1 cellular context compared by ENCODE assay signal in the genomic region with DNA sequence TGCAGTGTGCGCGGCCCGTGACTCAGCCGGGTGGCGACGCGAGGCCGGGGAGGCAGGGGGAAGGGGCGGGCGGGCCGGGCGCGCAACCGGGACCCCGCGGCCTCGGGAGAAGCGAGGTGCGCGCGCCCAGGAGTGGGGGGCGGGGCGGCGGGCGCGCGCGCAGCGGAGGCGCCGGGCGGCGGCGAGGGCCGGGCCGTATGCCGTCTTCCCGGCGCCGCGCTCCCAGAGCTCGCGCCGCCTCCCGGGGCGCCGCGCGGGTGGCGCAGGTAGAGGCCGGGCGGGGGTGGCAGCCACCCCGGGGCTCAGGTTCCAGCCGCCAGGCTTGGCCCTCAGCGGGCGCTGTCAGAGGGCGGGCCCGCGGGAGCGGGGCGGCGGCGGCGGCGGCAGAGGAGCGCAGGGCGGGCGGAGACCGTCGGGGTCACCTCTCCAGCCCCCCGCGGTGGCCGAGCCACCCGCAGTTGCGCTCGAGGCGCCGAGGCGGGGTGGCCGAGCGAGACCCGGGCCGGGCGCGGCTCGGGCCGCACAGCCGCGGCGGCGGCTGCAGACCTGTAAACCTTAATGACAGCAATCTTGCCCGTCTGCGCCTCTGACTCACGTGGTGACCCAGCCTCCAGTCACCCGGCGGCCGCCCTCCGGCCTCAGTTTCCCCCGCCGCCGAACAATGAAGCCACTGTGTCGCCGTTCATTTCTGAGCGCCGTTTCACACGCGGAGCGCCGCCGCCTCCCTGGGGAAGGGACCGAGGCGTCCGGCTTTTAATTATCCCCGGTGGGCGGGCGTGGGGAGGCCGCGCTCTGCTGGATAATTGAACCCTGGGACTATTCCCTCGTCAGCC.
TF ChIP-seq lines count a peak whose summit lies in the region.

No MANE protein-coding gene starts in this region.

TF ChIP-seq in GM12878, 131 proteins besides CTCF, POLR2A, EP300 and RAD21:
- TF ChIP-seq ZBTB40 (IDR thresholded peaks at IDR 0.05; ENCODE audit: borderline replicate concordance) = no peak
- TF ChIP-seq BACH1 (IDR thresholded peaks at IDR 0.05; ENCODE audit: borderline replicate concordance) = peak; percentile 40; the same call in 1 of the 2 replicates
- peak; percentile 70 for TF ChIP-seq IKZF1 (conservative IDR thresholded peaks at IDR 0.05)
- TF ChIP-seq CREB1 (IDR thresholded peaks at IDR 0.05; ENCODE audit: low read depth) = 0 out of 2 replicates have a peak, but pooled peaks have one; percentile 21
- TF ChIP-seq NBN (IDR thresholded peaks at IDR 0.05) = no peak
- TF ChIP-seq NKRF (conservative IDR thresholded peaks at IDR 0.05) = peak; percentile 45; the same call in 1 of the 2 replicates
- TF ChIP-seq BHLHE40 (IDR thresholded peaks at IDR 0.05; ENCODE audit: borderline replicate concordance in 1 of 2, low read depth in 2 of 2, low read length in 1 of 2) = peak in 1 of 2 experiments; percentile 37; a peak in 2 of 4 replicates
- peak; percentile 77 for TF ChIP-seq GATAD2B (conservative IDR thresholded peaks at IDR 0.05; ENCODE audit: low read depth)
- TF ChIP-seq NR2F1 (conservative IDR thresholded peaks at IDR 0.05) = peak; percentile 71
- peak in 1 of 2 experiments; percentile 53; a peak in 1 of 3 replicates for TF ChIP-seq EGR1 (IDR thresholded peaks at IDR 0.05; ENCODE audit: borderline replicate concordance in 1 of 2, low read depth in 2 of 2, low read length in 2 of 2)
- TF ChIP-seq ZNF687 (IDR thresholded peaks at IDR 0.05) = 0 out of 2 replicates have a peak, but pooled peaks have one; percentile 32
- peak; percentile 72 for TF ChIP-seq LARP7 (IDR thresholded peaks at IDR 0.05)
- peak; percentile 62; the same call in 1 of the 2 replicates for TF ChIP-seq ZNF217 (IDR thresholded peaks at IDR 0.05)
- TF ChIP-seq, protein P1, sequence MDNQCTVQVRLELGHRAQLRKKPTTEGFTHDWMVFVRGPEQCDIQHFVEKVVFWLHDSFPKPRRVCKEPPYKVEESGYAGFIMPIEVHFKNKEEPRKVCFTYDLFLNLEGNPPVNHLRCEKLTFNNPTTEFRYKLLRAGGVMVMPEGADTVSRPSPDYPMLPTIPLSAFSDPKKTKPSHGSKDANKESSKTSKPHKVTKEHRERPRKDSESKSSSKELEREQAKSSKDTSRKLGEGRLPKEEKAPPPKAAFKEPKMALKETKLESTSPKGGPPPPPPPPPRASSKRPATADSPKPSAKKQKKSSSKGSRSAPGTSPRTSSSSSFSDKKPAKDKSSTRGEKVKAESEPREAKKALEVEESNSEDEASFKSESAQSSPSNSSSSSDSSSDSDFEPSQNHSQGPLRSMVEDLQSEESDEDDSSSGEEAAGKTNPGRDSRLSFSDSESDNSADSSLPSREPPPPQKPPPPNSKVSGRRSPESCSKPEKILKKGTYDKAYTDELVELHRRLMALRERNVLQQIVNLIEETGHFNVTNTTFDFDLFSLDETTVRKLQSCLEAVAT (IDR thresholded peaks at IDR 0.05) = no peak
- no peak for TF ChIP-seq USF1 (IDR thresholded peaks at IDR 0.05; ENCODE audit: borderline replicate concordance, extremely low read length, insufficient read depth, low read depth, low read length)
- peak; percentile 36 for TF ChIP-seq MEF2B (IDR thresholded peaks at IDR 0.05; ENCODE audit: partially characterized antibody, poor library complexity, severe bottlenecking)
- 0 out of 2 replicates have a peak, but pooled peaks have one; percentile 15 for TF ChIP-seq PAX5 (IDR thresholded peaks at IDR 0.05; ENCODE audit: borderline replicate concordance, low read depth, low read length)
TF ChIP-seq in GM12878: peak in this region for 13.
